22 cellular contexts compared by ENCODE assay signal in genomic region chr14:65077318-65077717, GRCh38. TPM values are rescaled to one million over a fixed set of nuclear protein-coding genes. Genes with fewer than 3 reads are reported as not detected.
DNase-seq lines count a peak whose midpoint lies in the region; ATAC-seq and TF ChIP-seq lines count a peak whose summit lies in the region.
"Had no signal": no experiment of that assay in that cellular context is flagged by ENCODE, and none has a peak within 500 bp of the region (broad histone marks: within the 10 kb centered on the region; RNA-seq: fewer than 3 reads in every experiment).

No MANE protein-coding gene starts in this region.

- H2AK5ac ChIP-seq in H9 (ENCODE audit: insufficient read length, low read length), result no peak overlapping the region
- H2AK5ac ChIP-seq in mesenchymal stem cell (ENCODE audit: low read length, severe bottlenecking), result no peak overlapping the region

- H4K8ac ChIP-seq in H9 (replicated peaks; ENCODE audit: insufficient read length, low read depth, low read length) (no peak overlapping the region), mesenchymal stem cell (ENCODE audit: low read length) (no peak overlapping the region)

- H2BK12ac ChIP-seq in H9 (ENCODE audit: insufficient read length, low read depth, low read length) (no peak overlapping the region), mesenchymal stem cell (ENCODE audit: low read length in 2 of 2) (no peak overlapping the region)

- H3K36me3 Mint-ChIP-seq in GM23338 (ENCODE audit: low read depth) (peaks cover 43% of the 10 kb centered on the region), H9 (ENCODE audit: insufficient read depth in 1 of 3, low read depth in 3 of 3) (peaks cover 13 to 49% (median 34%) of the 10 kb centered on the region in 3 experiments; a peak in 6 of 7 replicates)
- peaks cover 58% of the 10 kb centered on the region for H3K36me3 Mint-ChIP-seq in activated CD8-positive, alpha-beta memory T cell treated with anti-CD3 and anti-CD28 coated beads, Interleukin-2, amount 10 ng/mL, durations not matched to agents 7 days and 5 days

- H3K4me3 ChIP-seq in GM23338 (no peak overlapping the region), mesenchymal stem cell (ENCODE audit: insufficient read depth in 1 of 2, low read depth in 1 of 2, low read length in 2 of 2) (no peak overlapping the region)
- H3K4me3 ChIP-seq: GM12878 had no signal

- no peaks in the 10 kb centered on the region for H3F3A ChIP-seq in GM23338 (replicated peaks; ENCODE audit: low read depth)

- H3K18ac ChIP-seq in H9 (ENCODE audit: insufficient read length, low read depth, low read length), result no peak overlapping the region
- H3K18ac ChIP-seq in mesenchymal stem cell (ENCODE audit: low read depth in 1 of 2, low read length in 2 of 2), result no peak overlapping the region

- no peak overlapping the region for H2BK5ac ChIP-seq in H9 (ENCODE audit: insufficient read length, low read length)
- no peak overlapping the region for H2BK5ac ChIP-seq in mesenchymal stem cell (ENCODE audit: low read depth, low read length, poor library complexity, severe bottlenecking)

- DNase-seq in GM23338 (ENCODE audit: low spot score) (peak; percentile 44), H9 (peak; percentile 41), NCI-H510A (lab: John Stamatoyannopoulos, UW) (peak; percentile 85), iPS DF 19.7 (ENCODE audit: low read depth, low spot score) (peak; percentile 7), mesenchymal stem cell (no peak), SK-N-DZ (ENCODE audit: low spot score) (no peak)
- DNase-seq in activated CD8-positive, alpha-beta memory T cell treated with anti-CD3 and anti-CD28 coated beads, Interleukin-2, amount 10 ng/mL, durations not matched to agents 7 days and 5 days, result no peak
- DNase-seq: C1 segment of cervical spinal cord; Caco-2; CD8-positive, alpha-beta T cell; DMS79; EL; GDM1; KBM-7; NCI-H1105 treated with DMSO at 0.1 percent for 48 hours; NCI-H2081; NCI-H2227 treated with DMSO at 0.1 percent for 48 hours; NCI-H524; NCI-H774; T-helper 2 cell had no signal

- H2BK120ac ChIP-seq in H9 (ENCODE audit: low read depth, low read length, poor library complexity, severe bottlenecking) (no peak overlapping the region), mesenchymal stem cell (ENCODE audit: low read depth, low read length) (no peak overlapping the region)

- H3K27ac ChIP-seq in GM23338 (ENCODE audit: low read depth) (no peak overlapping the region), H9 (ENCODE audit: insufficient read length, low read depth, low read length) (no peak overlapping the region), mesenchymal stem cell (ENCODE audit: low read length, poor library complexity, severe bottlenecking) (no peak overlapping the region)

- H3K79me2 ChIP-seq in GM23338 (replicated peaks; ENCODE audit: insufficient read depth) (peaks cover 11% of the 10 kb centered on the region; the same call in 1 of the 2 replicates), H9 (ENCODE audit: insufficient read depth, low read length) (no peaks in the 10 kb centered on the region)

- no peak overlapping the region for H3T11ph ChIP-seq in H9 (ENCODE audit: low read length)

- no CpG with 5 or more reads among the region's 2 CpGs for WGBS in H9 (ENCODE audit: extremely low coverage, insufficient read length, low lambda C conversion rate)
- WGBS in mesenchymal stem cell, result 100% methylated on average over 2 of the region's 2 CpGs

- no peaks in the 10 kb centered on the region for H3K36me3 ChIP-seq in GM23338 (ENCODE audit: insufficient read depth)
- peaks cover 57 to 98% of the 10 kb centered on the region in 2 experiments for H3K36me3 ChIP-seq in mesenchymal stem cell (ENCODE audit: control insufficient read depth in 1 of 2, insufficient read depth in 2 of 2, low read depth in 1 of 2, low read length in 2 of 2)

- no peaks in the 10 kb centered on the region for H3K9me2 ChIP-seq in GM23338 (ENCODE audit: insufficient read depth)

- H3K14ac ChIP-seq in H9 (ENCODE audit: insufficient read depth, low read length), result no peak overlapping the region
- no peak overlapping the region for H3K14ac ChIP-seq in mesenchymal stem cell (ENCODE audit: low read length in 2 of 2)

- H2BK15ac ChIP-seq in H9 (ENCODE audit: low read depth, low read length), result no peak overlapping the region
- no peak overlapping the region for H2BK15ac ChIP-seq in mesenchymal stem cell (ENCODE audit: low read depth, poor library complexity, severe bottlenecking)

- H3K27me3 ChIP-seq in GM23338 (ENCODE audit: insufficient read depth) (no peaks in the 10 kb centered on the region), H9 (ENCODE audit: insufficient read depth, low read length) (no peaks in the 10 kb centered on the region), mesenchymal stem cell (ENCODE audit: control insufficient read depth in 1 of 2, insufficient read depth in 1 of 2, low read length in 2 of 2) (no peaks in the 10 kb centered on the region)

- H3K4me1 ChIP-seq in GM23338 (ENCODE audit: insufficient read depth), result no peaks in the 10 kb centered on the region
- no peaks in the 10 kb centered on the region; the same call in 1 of the 2 replicates for H3K4me1 ChIP-seq in H9 (ENCODE audit: insufficient read depth, low read length)
- peaks cover 4% of the 10 kb centered on the region for H3K4me1 ChIP-seq in mesenchymal stem cell (ENCODE audit: control insufficient read depth, insufficient read depth, low read depth, low read length)

- CTCF ChIA-PET in activated CD8-positive, alpha-beta memory T cell treated with anti-CD3 and anti-CD28 coated beads, Interleukin-2, amount 10 ng/mL, durations not matched to agents 7 days and 5 days (lab: Charles Lee), result interaction anchor here (1.0 to 1.4 kb wide), 3 partner anchors 16 to 29 kb away, joined by 3 to 4 read pairs (median 3); partner anchors contain the start of gene MAX

- H3K9me3 ChIP-seq in H9 (ENCODE audit: control insufficient read depth, low read depth, low read length) (no peaks in the 10 kb centered on the region), mesenchymal stem cell (ENCODE audit: control insufficient read depth, low read length) (no peaks in the 10 kb centered on the region)
- H3K9me3 ChIP-seq: Caco-2 had no signal

- H3K23ac ChIP-seq in H9 (ENCODE audit: insufficient read length, low read depth, low read length) (no peak overlapping the region), mesenchymal stem cell (ENCODE audit: low read length in 2 of 2) (no peak overlapping the region)

- H3K79me1 ChIP-seq in H9 (ENCODE audit: insufficient read depth, low read depth, low read length, poor library complexity, severe bottlenecking), result no peaks in the 10 kb centered on the region
- peaks cover 40% of the 10 kb centered on the region for H3K79me1 ChIP-seq in mesenchymal stem cell (replicated peaks; ENCODE audit: low read length, poor library complexity, severe bottlenecking)

- H3K9me3 Mint-ChIP-seq in GM23338 (no peaks in the 10 kb centered on the region), H9 (no peaks in the 10 kb centered on the region)
- no peaks in the 10 kb centered on the region for H3K9me3 Mint-ChIP-seq in activated CD8-positive, alpha-beta memory T cell treated with anti-CD3 and anti-CD28 coated beads, Interleukin-2, amount 10 ng/mL, durations not matched to agents 7 days and 5 days (ENCODE audit: low read depth)
- H3K9me3 Mint-ChIP-seq: CD8-positive, alpha-beta T cell had no signal

- H4K5ac ChIP-seq in H9 (ENCODE audit: insufficient read length, low read depth, low read length), result no peak overlapping the region

- H3K27ac Mint-ChIP-seq in GM23338 (no peak overlapping the region; the same call in 1 of the 2 replicates), H9 (peak overlapping the region in 2 of 3 experiments; percentile 34 to 87; a peak in 2 of 7 replicates)
- H3K27ac Mint-ChIP-seq in activated CD8-positive, alpha-beta memory T cell treated with anti-CD3 and anti-CD28 coated beads, Interleukin-2, amount 10 ng/mL, durations not matched to agents 7 days and 5 days, result no peak overlapping the region

- no peaks in the 10 kb centered on the region for H3K23me2 ChIP-seq in H9 (ENCODE audit: insufficient read length, low read depth, low read length, poor library complexity, severe bottlenecking)

- H3K4me2 ChIP-seq in GM23338, result no peak overlapping the region
- H3K4me2 ChIP-seq in H9 (ENCODE audit: insufficient read depth, insufficient read length, low read length), result no peak overlapping the region
- no peak overlapping the region for H3K4me2 ChIP-seq in mesenchymal stem cell (ENCODE audit: low read length, poor library complexity, severe bottlenecking)

- TF ChIP-seq CTCF in GM23338 (conservative IDR thresholded peaks at IDR 0.05; ENCODE audit: low read depth in 2 of 2) (no peak), H9 (conservative IDR thresholded peaks at IDR 0.05) (no peak)

- ATAC-seq in GM23338, result peak; percentile 82
- no peak for ATAC-seq in activated CD8-positive, alpha-beta memory T cell treated with anti-CD3 and anti-CD28 coated beads, Interleukin-2, amount 10 ng/mL, durations not matched to agents 7 days and 5 days
- ATAC-seq: CD8-positive, alpha-beta T cell; GM12878; SK-N-SH treated with all-trans-retinoic acid at 6 μM for 48 hours had no signal

- H2AFZ ChIP-seq in GM23338, result no peak overlapping the region
- H2AFZ ChIP-seq in H9 (ENCODE audit: low read length), result no peak overlapping the region
- H2AFZ ChIP-seq in mesenchymal stem cell (ENCODE audit: low read depth, low read length), result no peak overlapping the region

- H3K4me3 Mint-ChIP-seq in GM23338 (no peak overlapping the region), H9 (no peak overlapping the region)
- no peak overlapping the region for H3K4me3 Mint-ChIP-seq in activated CD8-positive, alpha-beta memory T cell treated with anti-CD3 and anti-CD28 coated beads, Interleukin-2, amount 10 ng/mL, durations not matched to agents 7 days and 5 days
- H3K4me3 Mint-ChIP-seq: CD8-positive, alpha-beta T cell had no signal

- H4K20me1 ChIP-seq in GM23338 (replicated peaks; ENCODE audit: insufficient read depth) (peaks cover 6% of the 10 kb centered on the region; the same call in 1 of the 2 replicates), H9 (ENCODE audit: control insufficient read depth, insufficient read depth, insufficient read length) (no peaks in the 10 kb centered on the region)

- H4K91ac ChIP-seq in H9 (ENCODE audit: insufficient read length, low read depth, low read length) (no peak overlapping the region), mesenchymal stem cell (ENCODE audit: low read length) (no peak overlapping the region)

- no peak overlapping the region for H2BK20ac ChIP-seq in H9 (ENCODE audit: low read depth, low read length, poor library complexity, severe bottlenecking)

- no peak overlapping the region for H3K56ac ChIP-seq in H9 (ENCODE audit: insufficient read length, low read depth, low read length)

- peaks cover 7% of the 10 kb centered on the region for H3K4me1 Mint-ChIP-seq in GM23338
- H3K4me1 Mint-ChIP-seq in H9, result peaks cover 12 to 15% of the 10 kb centered on the region in 2 experiments
- peaks cover 45% of the 10 kb centered on the region for H3K4me1 Mint-ChIP-seq in activated CD8-positive, alpha-beta memory T cell treated with anti-CD3 and anti-CD28 coated beads, Interleukin-2, amount 10 ng/mL, durations not matched to agents 7 days and 5 days

- H3K4ac ChIP-seq in H9 (ENCODE audit: low read depth, low read length), result no peak overlapping the region
- no peak overlapping the region for H3K4ac ChIP-seq in mesenchymal stem cell (ENCODE audit: low read depth in 1 of 2, low read length in 2 of 2)

- H3K27me3 Mint-ChIP-seq in GM23338 (ENCODE audit: insufficient read depth, low read depth, poor library complexity) (peaks cover 3% of the 10 kb centered on the region), H9 (ENCODE audit: low read depth) (no peaks in the 10 kb centered on the region; the same call in 1 of the 2 replicates)
- H3K27me3 Mint-ChIP-seq in activated CD8-positive, alpha-beta memory T cell treated with anti-CD3 and anti-CD28 coated beads, Interleukin-2, amount 10 ng/mL, durations not matched to agents 7 days and 5 days, result no peaks in the 10 kb centered on the region

- H3K9ac ChIP-seq in H9 (ENCODE audit: extremely low read depth, insufficient read length, low read length), result no peak overlapping the region
- no peak overlapping the region for H3K9ac ChIP-seq in mesenchymal stem cell (ENCODE audit: low read length)

RNA-seq across cellular contexts. Expression of gene MAX, which starts 25.0 kb away (rescaled TPM):
- 25.0 and 31.8 TPM in 2 replicates for total RNA-seq in GM23338 (2014; rRNA removed; shearing (Covaris generic))
- 27.7 and 31.8 TPM in 2 replicates for polyA plus RNA-seq in GM23338 (2016; fragmentation: Nextera tagmentation; extraction: Ambion mirVana)
- 65.7 and 72.9 TPM in 2 replicates for total RNA-seq in H9 (2021)
- 100 to 1,000 TPM; 130 to 134 TPM for total RNA-seq in activated CD8-positive, alpha-beta memory T cell treated with anti-CD3 and anti-CD28 coated beads, Interleukin-2, amount 10 ng/mL, durations not matched to agents 7 days and 5 days
- polyA plus RNA-seq in mesenchymal stem cell (2013, experiment 1 of 2), result 85.2 TPM
- 85.6 TPM for polyA plus RNA-seq in mesenchymal stem cell (2013, experiment 2 of 2)
- polyA plus RNA-seq in SK-N-DZ (2014; cell fraction: cytosol; rRNA removed), result 36.6 and 38.1 TPM in 2 replicates
- 20.2 and 22.4 TPM in 2 replicates for polyA plus RNA-seq in SK-N-DZ (2014; cell fraction: nucleus; rRNA removed)

Comparison
In these comparisons a context has a peak if more than half of its experiments do, and no peak if none do; other contexts are left out.
1. DNase-seq: peak in GM23338 (single experiment), H9 (single experiment), NCI-H510A (single experiment) and iPS DF 19.7 (single experiment); none in activated CD8-positive, alpha-beta memory T cell treated with anti-CD3 and anti-CD28 coated beads, Interleukin-2, amount 10 ng/mL, durations not matched to agents 7 days and 5 days (single experiment), mesenchymal stem cell (single experiment) and SK-N-DZ (single experiment).
2. H3K27ac Mint-ChIP-seq: peak in H9 (2 of 3); none in GM23338 (single experiment) and activated CD8-positive, alpha-beta memory T cell treated with anti-CD3 and anti-CD28 coated beads, Interleukin-2, amount 10 ng/mL, durations not matched to agents 7 days and 5 days (single experiment).